In genomic region chr12:103960567-103961227, GRCh38 we compare ENCODE assay signal across 19 cellular contexts.
"Had no signal": no experiment of that assay in that cellular context is flagged by ENCODE, and none has a peak within 500 bp of the region (broad histone marks: within the 10 kb centered on the region; RNA-seq: fewer than 3 reads in every experiment).

No MANE protein-coding gene starts in this region.

- H3K36me3 ChIP-seq: cardiac muscle cell, sigmoid colon had no signal

- H3K9me3 Mint-ChIP-seq: activated naive CD4-positive, alpha-beta T cell treated with anti-CD3 and anti-CD28 coated beads, Interleukin-2, amount 50 U/mL, for 72 hours; mesothelial cell of epicardium; natural killer cell treated with Interleukin-12 subunit alpha and Interleukin-12 subunit beta and Interleukin-15 and Interleukin-18, amount 100 ng/mL, for 72 hours; stimulated activated memory B cell treated with anti-CD40 and anti-IgM and Interleukin-4, amounts not matched to agents 10 μg/mL and 1 μg/mL and 100 μg/mL, for 72 hours; type B pancreatic cell; WTC11 had no signal

- H3K27me3 Mint-ChIP-seq: activated CD4-positive, alpha-beta T cell treated with anti-CD3 and anti-CD28 coated beads for 36 hours; natural killer cell treated with Interleukin-12 subunit alpha and Interleukin-12 subunit beta and Interleukin-15 and Interleukin-18, amount 100 ng/mL, for 72 hours; stimulated activated memory B cell treated with anti-CD40 and anti-IgM and Interleukin-4, amounts not matched to agents 10 μg/mL and 1 μg/mL and 100 μg/mL, for 72 hours; type B pancreatic cell had no signal

- H3K27ac ChIP-seq: cardiac muscle cell, parathyroid adenoma, sigmoid colon, testis had no signal

- ATAC-seq: activated CD4-positive, alpha-beta T cell treated with anti-CD3 and anti-CD28 coated beads for 36 hours; activated naive CD4-positive, alpha-beta T cell treated with anti-CD3 and anti-CD28 coated beads, Interleukin-2, amount 50 U/mL, for 72 hours; natural killer cell treated with Interleukin-12 subunit alpha and Interleukin-12 subunit beta and Interleukin-15 and Interleukin-18, amount 100 ng/mL, for 72 hours; stimulated activated memory B cell treated with anti-CD40 and anti-IgM and Interleukin-4, amounts not matched to agents 10 μg/mL and 1 μg/mL and 100 μg/mL, for 72 hours; WTC11 had no signal

- H3K27me3 ChIP-seq: cardiac muscle cell, sigmoid colon, testis had no signal

- H3K4me3 Mint-ChIP-seq: activated CD4-positive, alpha-beta T cell treated with anti-CD3 and anti-CD28 coated beads for 36 hours; mesothelial cell of epicardium; natural killer cell treated with Interleukin-12 subunit alpha and Interleukin-12 subunit beta and Interleukin-15 and Interleukin-18, amount 100 ng/mL, for 72 hours; stimulated activated memory B cell treated with anti-CD40 and anti-IgM and Interleukin-4, amounts not matched to agents 10 μg/mL and 1 μg/mL and 100 μg/mL, for 72 hours; type B pancreatic cell; WTC11 had no signal

- H3K27ac Mint-ChIP-seq: activated CD4-positive, alpha-beta T cell treated with anti-CD3 and anti-CD28 coated beads for 36 hours; activated naive CD4-positive, alpha-beta T cell treated with anti-CD3 and anti-CD28 coated beads, Interleukin-2, amount 50 U/mL, for 72 hours; mesothelial cell of epicardium; natural killer cell treated with Interleukin-12 subunit alpha and Interleukin-12 subunit beta and Interleukin-15 and Interleukin-18, amount 100 ng/mL, for 72 hours; stimulated activated memory B cell treated with anti-CD40 and anti-IgM and Interleukin-4, amounts not matched to agents 10 μg/mL and 1 μg/mL and 100 μg/mL, for 72 hours; type B pancreatic cell; WTC11 had no signal

- H3K9me3 ChIP-seq: sigmoid colon, testis had no signal

- H3K9ac ChIP-seq: parathyroid adenoma had no signal

- H3K4me3 ChIP-seq: cardiac muscle cell, lung, sigmoid colon, testis had no signal

- H3K36me3 Mint-ChIP-seq: mesothelial cell of epicardium; stimulated activated memory B cell treated with anti-CD40 and anti-IgM and Interleukin-4, amounts not matched to agents 10 μg/mL and 1 μg/mL and 100 μg/mL, for 72 hours had no signal

- DNase-seq: activated CD4-positive, alpha-beta T cell treated with anti-CD3 and anti-CD28 coated beads for 36 hours; activated CD4-positive, alpha-beta T cell treated with anti-CD3 and anti-CD28 coated beads, Interleukin-2, amount 50 U/mL, for 48 hours; activated gamma-delta T cell treated with Interleukin-2 at 50 U/mL for 16 hours; amniotic stem cell; dermis blood vessel endothelial cell; effector memory CD4-positive, alpha-beta T cell; hippocampal formation; sigmoid colon; stimulated activated CD4-positive, alpha-beta T cell treated with anti-CD3 and anti-CD28 coated beads, Interleukin-4, amount 100 ng/mL, for 4 hours; testis had no signal
